Comparison of ENCODE assay signal across 1 cellular context in the genomic region with DNA sequence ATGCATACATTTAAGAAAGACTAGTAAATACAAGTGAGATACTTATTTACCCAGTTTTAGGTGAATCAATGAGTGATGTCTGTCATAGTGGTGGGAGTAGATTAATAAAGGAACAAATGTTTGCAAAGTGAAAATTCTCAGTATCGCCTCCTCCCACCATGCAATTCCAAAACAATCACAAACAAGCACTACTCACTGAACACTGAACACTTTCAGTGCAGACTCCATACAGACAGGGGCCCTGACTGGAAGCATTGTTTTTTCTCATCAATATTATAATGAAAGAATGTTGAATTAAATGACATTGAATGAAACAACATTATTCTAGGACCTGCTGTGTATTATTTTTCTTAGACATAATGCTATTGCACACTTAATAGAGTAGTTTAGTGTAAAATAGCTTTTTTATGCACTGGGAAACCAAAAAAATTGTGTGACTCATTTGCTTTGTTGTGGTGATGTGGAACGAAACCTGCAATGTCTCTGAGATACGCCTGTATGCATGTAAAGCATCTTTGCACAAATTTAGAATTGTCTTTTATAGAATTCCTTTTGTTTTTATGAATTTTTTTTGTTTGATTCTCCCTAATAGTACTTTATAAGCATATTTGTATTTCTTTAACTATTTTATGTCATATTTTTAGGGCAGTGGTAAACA.
TF ChIP-seq lines count a peak whose summit lies in the region.

No MANE protein-coding gene starts in this region.

TF ChIP-seq in GM12878, 131 proteins besides CTCF, POLR2A, EP300 and RAD21 (continued from another document):
- no peak for TF ChIP-seq BCL3 (IDR thresholded peaks at IDR 0.05; ENCODE audit: borderline replicate concordance, insufficient read depth, low read depth, low read length, poor library complexity, severe bottlenecking)
- TF ChIP-seq NFIC (IDR thresholded peaks at IDR 0.05; ENCODE audit: low read depth, low read length) = no peak
